In genomic region chr12:53105712-53106439, GRCh38 we compare ENCODE assay signal across 2 cellular contexts.
TF ChIP-seq lines count a peak whose summit lies in the region.

No MANE protein-coding gene starts in this region.

TF ChIP-seq in IMR-90, 13 proteins besides CTCF, POLR2A, EP300 and RAD21:
- TF ChIP-seq BHLHE40 (IDR thresholded peaks at IDR 0.05; ENCODE audit: low read depth, low read length): no peak

TF ChIP-seq in H1, 55 proteins besides CTCF, POLR2A, EP300 and RAD21:
- TF ChIP-seq RFX5 (IDR thresholded peaks at IDR 0.05; ENCODE audit: borderline replicate concordance, low read depth, low read length) (no peak), GABPA (IDR thresholded peaks at IDR 0.05; ENCODE audit: borderline replicate concordance, insufficient read depth, low read length) (no peak), NRF1 (IDR thresholded peaks at IDR 0.05; ENCODE audit: low read depth, low read length) (no peak), CHD1 (IDR thresholded peaks at IDR 0.05; ENCODE audit: low read depth, low read length) (no peak), CTBP2 (IDR thresholded peaks at IDR 0.05; ENCODE audit: borderline replicate concordance, insufficient read depth, insufficient read length, low read length) (no peak)
